In the genomic region with DNA sequence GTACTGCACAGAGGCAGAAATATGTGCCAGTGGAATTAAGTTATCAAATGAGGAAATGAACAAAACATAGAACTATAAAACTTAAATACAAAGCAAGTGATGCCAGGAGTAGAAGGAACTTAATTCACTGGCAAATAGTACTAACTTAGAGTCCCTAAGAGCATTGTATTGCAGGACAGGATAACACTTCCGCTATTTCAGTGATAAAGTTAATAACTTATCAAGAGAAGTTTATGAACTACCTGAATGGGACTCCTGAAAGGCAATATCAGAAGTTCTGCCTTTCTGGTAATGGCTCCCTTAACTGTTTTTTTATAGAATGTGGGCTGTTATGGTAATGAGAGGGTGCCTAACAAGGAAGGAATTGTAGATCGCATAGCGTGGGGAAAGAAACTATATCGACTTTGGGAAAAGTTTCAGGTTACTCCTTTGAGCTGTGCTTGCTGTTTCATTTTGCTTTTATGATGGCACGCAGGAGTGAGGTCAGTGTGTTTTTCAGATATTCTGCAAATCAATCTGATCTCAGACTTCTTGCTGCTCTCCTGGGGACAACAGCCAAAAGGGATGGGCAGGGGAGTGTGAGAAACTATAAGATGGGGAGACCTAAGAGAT, we compare ENCODE assay signal across 19 cellular contexts.
DNase-seq lines count a peak whose midpoint lies in the region; ATAC-seq and TF ChIP-seq lines count a peak whose summit lies in the region.
"Had no signal": no experiment of that assay in that cellular context is flagged by ENCODE, and none has a peak within 500 bp of the region (broad histone marks: within the 10 kb centered on the region; RNA-seq: fewer than 3 reads in every experiment).

No MANE protein-coding gene starts in this region.

- intact Hi-C loops in left colon (cut with DNase I, micrococcal nuclease), result no loop called here

- TF ChIP-seq POLR2A in suprapubic skin (IDR thresholded peaks at IDR 0.05), result no peak

- no peaks in the 10 kb centered on the region for H3K9me3 Mint-ChIP-seq in activated T-helper 17 cell treated with anti-CD3 and anti-CD28 coated beads, Interleukin-2, amount 50 U/mL, for 72 hours

- peaks cover 3% of the 10 kb centered on the region for H3K36me3 ChIP-seq in suprapubic skin
- H3K36me3 ChIP-seq: cardiac muscle cell, ovary, tibial artery had no signal

- DNase-seq in HEK293T (ENCODE audit: extremely low spot score), result peak; percentile 27
- no peak for DNase-seq in left colon
- DNase-seq in renal cortical epithelial cell (ENCODE audit: low read depth), result peak; percentile 43
- DNase-seq in suprapubic skin (ENCODE audit: low spot score in 2 of 2), result no peak
- DNase-seq in NCI-H2107 (lab: John Stamatoyannopoulos, UW), result no peak
- DNase-seq: activated CD8-positive, alpha-beta memory T cell treated with anti-CD3 and anti-CD28 coated beads, Interleukin-2, amount 50 U/mL, for 4 hours; GF-D8; kidney; NCI-H1048; NCI-H2081 treated with DMSO at 0.1 percent for 48 hours; NCI-H510A treated with DMSO at 0.1 percent for 48 hours; ovary; stimulated activated CD4-positive, alpha-beta T cell treated with anti-CD3 and anti-CD28 coated beads, Interleukin-12 subunit alpha, Interleukin-12 subunit beta, amount 100 ng/mL, for 4 hours; tibial artery had no signal

- H3K36me3 Mint-ChIP-seq in activated T-helper 17 cell treated with anti-CD3 and anti-CD28 coated beads, Interleukin-2, amount 50 U/mL, for 72 hours (ENCODE audit: low read depth), result peaks cover 19% of the 10 kb centered on the region

- WGBS in suprapubic skin, result 77% methylated on average over 5 of the region's 5 CpGs

- H3K9me3 ChIP-seq in suprapubic skin, result peaks cover 5% of the 10 kb centered on the region
- H3K9me3 ChIP-seq: ovary, SJSA1, tibial artery had no signal

- H3K27me3 ChIP-seq in suprapubic skin, result no peaks in the 10 kb centered on the region
- H3K27me3 ChIP-seq: cardiac muscle cell, ovary, SJSA1, tibial artery had no signal

- no peak for TF ChIP-seq EP300 in suprapubic skin (IDR thresholded peaks at IDR 0.05)

- no peak overlapping the region for H3K4me3 Mint-ChIP-seq in activated T-helper 17 cell treated with anti-CD3 and anti-CD28 coated beads, Interleukin-2, amount 50 U/mL, for 72 hours

- peaks cover 2% of the 10 kb centered on the region for H3K4me1 ChIP-seq in suprapubic skin
- H3K4me1 ChIP-seq: SJSA1, tibial artery had no signal

- peak overlapping the region; percentile 55 for H3K27ac Mint-ChIP-seq in activated T-helper 17 cell treated with anti-CD3 and anti-CD28 coated beads, Interleukin-2, amount 50 U/mL, for 72 hours

- CTCF ChIA-PET in HEK293T (lab: Yijun Ruan, JAX), result interaction anchor here (0.6 kb wide), 1 partner anchor 13 kb away, joined by 5 read pairs; no protein-coding TSS in a partner anchor

- H3K4me1 Mint-ChIP-seq in activated T-helper 17 cell treated with anti-CD3 and anti-CD28 coated beads, Interleukin-2, amount 50 U/mL, for 72 hours, result peaks cover 21% of the 10 kb centered on the region

- no peaks in the 10 kb centered on the region for H3K27me3 Mint-ChIP-seq in activated T-helper 17 cell treated with anti-CD3 and anti-CD28 coated beads, Interleukin-2, amount 50 U/mL, for 72 hours

- H3K27ac ChIP-seq in suprapubic skin, result no peak overlapping the region
- H3K27ac ChIP-seq: cardiac muscle cell, ovary, SJSA1, tibial artery had no signal

- no peak for TF ChIP-seq CTCF in suprapubic skin (IDR thresholded peaks at IDR 0.05)

- ATAC-seq in activated T-helper 17 cell treated with anti-CD3 and anti-CD28 coated beads, Interleukin-2, amount 50 U/mL, for 72 hours (replicated peaks), result no peak
- ATAC-seq in left colon, result peak; percentile 67
- ATAC-seq in HG03521 (IDR thresholded peaks at IDR 0.05; ENCODE audit: unreplicated experiment), result no peak
- no peak for ATAC-seq in HG03457 (IDR thresholded peaks at IDR 0.05; ENCODE audit: unreplicated experiment)

- no peak overlapping the region for H3K4me3 ChIP-seq in suprapubic skin
- H3K4me3 ChIP-seq: cardiac muscle cell, ovary, SJSA1, tibial artery had no signal

- POLR2A ChIA-PET in HEK293T (lab: Yijun Ruan, JAX), result interaction anchor here (1.3 kb wide), 1 partner anchor 15 kb away, joined by 4 read pairs; no protein-coding TSS in a partner anchor

TF ChIP-seq in HEK293T, 16 proteins besides CTCF, POLR2A, EP300 and RAD21:
- TF ChIP-seq NFRKB (IDR thresholded peaks at IDR 0.05) (no peak), SUZ12 (IDR thresholded peaks at IDR 0.05) (no peak), ARNT (IDR thresholded peaks at IDR 0.05) (0 out of 2 replicates have a peak, but pooled peaks have one; percentile 12), HDGF (IDR thresholded peaks at IDR 0.05; ENCODE audit: borderline replicate concordance) (no peak), SP1 (IDR thresholded peaks at IDR 0.05) (no peak), LEF1 (IDR thresholded peaks at IDR 0.05; ENCODE audit: borderline replicate concordance) (no peak)
TF ChIP-seq in HEK293T: peak in this region for 1.

Comparison
In these comparisons a context has a peak if more than half of its experiments do, and no peak if none do; other contexts are left out.
1. DNase-seq: peak in HEK293T (single experiment) and renal cortical epithelial cell (single experiment); none in left colon (0 of 2), suprapubic skin (0 of 2) and NCI-H2107 (single experiment).